10 cellular contexts compared by ENCODE assay signal in the genomic region with DNA sequence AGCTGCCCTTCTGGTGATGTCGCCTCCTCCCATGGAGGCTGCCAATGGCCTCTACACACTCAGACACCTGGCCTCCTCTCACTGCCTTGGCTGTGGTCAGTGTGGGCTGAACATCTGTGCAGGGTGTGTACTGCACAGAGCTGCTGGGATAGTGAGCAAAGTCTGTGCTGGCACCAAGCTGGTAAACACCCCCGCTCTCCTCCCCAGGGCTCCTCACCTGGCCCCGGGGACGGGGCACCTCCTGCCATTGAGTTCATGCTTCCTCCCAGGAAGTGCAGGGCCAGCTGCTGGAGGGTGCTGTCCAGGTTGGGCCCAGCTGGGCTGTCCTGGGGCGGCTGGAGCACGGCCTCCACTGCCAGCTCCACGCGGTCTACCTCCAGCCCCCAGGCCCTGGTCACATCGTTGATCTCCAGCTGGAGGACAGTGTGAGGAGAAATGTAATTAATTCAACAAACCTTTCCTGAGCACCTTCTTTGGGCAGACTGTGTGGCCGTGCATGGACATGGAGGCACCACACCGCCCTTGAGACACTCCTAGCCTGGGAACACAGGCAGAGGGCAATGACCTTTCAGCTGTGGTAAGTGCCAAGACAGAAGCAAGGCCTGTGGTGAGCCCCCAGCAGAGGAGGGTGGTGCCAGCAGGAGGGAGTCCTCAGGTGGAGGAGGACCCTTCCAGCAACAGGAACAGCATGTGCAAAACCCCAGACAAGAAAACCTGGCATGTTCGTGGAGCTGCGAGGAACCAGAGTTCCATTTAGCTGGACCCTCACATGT. TPM values are rescaled to one million over a fixed set of nuclear protein-coding genes. Genes with fewer than 3 reads are reported as not detected.
DNase-seq lines count a peak whose midpoint lies in the region; ATAC-seq and TF ChIP-seq lines count a peak whose summit lies in the region.
"Had no signal": no experiment of that assay in that cellular context is flagged by ENCODE, and none has a peak within 500 bp of the region (broad histone marks: within the 10 kb centered on the region; RNA-seq: fewer than 3 reads in every experiment).

No MANE protein-coding gene starts in this region.

- no peaks in the 10 kb centered on the region for H3K27me3 ChIP-seq in neuronal stem cell (ENCODE audit: control insufficient read depth in 3 of 3, insufficient read depth in 3 of 3, low read depth in 1 of 3, low read length in 3 of 3)

- no peak overlapping the region for H3K18ac ChIP-seq in neuronal stem cell (ENCODE audit: low read length)

- H2BK120ac ChIP-seq in neuronal stem cell (ENCODE audit: low read depth, low read length): no peak overlapping the region

- H4K8ac ChIP-seq in neuronal stem cell (ENCODE audit: low read depth, low read length): no peak overlapping the region

- H3K79me1 ChIP-seq in neuronal stem cell (ENCODE audit: low read depth, low read length): no peaks in the 10 kb centered on the region

- no peak overlapping the region for H3K4me3 Mint-ChIP-seq in T-helper 17 cell

- no peak overlapping the region for H3K27ac Mint-ChIP-seq in T-helper 17 cell

- no peak for ATAC-seq in T-helper 17 cell

- H2BK12ac ChIP-seq in neuronal stem cell (ENCODE audit: low read length): no peak overlapping the region

- no peak for TF ChIP-seq CTCF in choroid plexus epithelial cell (conservative IDR thresholded peaks at IDR 0.05; ENCODE audit: low read depth, low read length)

- H3K23ac ChIP-seq in neuronal stem cell (ENCODE audit: low read depth, low read length, poor library complexity): no peak overlapping the region

- H3K9me3 ChIP-seq in KOPT-K1 (ENCODE audit: insufficient read depth, low read length, poor library complexity, severe bottlenecking) (no peaks in the 10 kb centered on the region), neuronal stem cell (replicated peaks in 1 of 2; ENCODE audit: control insufficient read depth in 2 of 2, insufficient read depth in 1 of 2, low read depth in 1 of 2, low read length in 2 of 2) (no peaks in the 10 kb centered on the region), T-helper 17 cell (ENCODE audit: control insufficient read depth, low read length, poor library complexity, severe bottlenecking) (no peaks in the 10 kb centered on the region)

- no peak overlapping the region for H2AK5ac ChIP-seq in neuronal stem cell (ENCODE audit: low read depth, low read length)

- H3K36me3 ChIP-seq in KOPT-K1 (ENCODE audit: insufficient read depth, low read length): peaks cover 4% of the 10 kb centered on the region; the same call in 1 of the 2 replicates
- peaks cover 0 to 4% of the 10 kb centered on the region in 2 donors for H3K36me3 ChIP-seq in neuronal stem cell (replicated peaks in 1 of 2; ENCODE audit: control insufficient read depth in 2 of 2, insufficient read depth in 2 of 2, low read length in 2 of 2)

- peaks cover 3 to 5% of the 10 kb centered on the region in 2 donors for H3K4me1 ChIP-seq in neuronal stem cell (ENCODE audit: control insufficient read depth in 2 of 2, insufficient read depth in 1 of 2, low read depth in 1 of 2, low read length in 2 of 2)

- H3K9ac ChIP-seq in neuronal stem cell (ENCODE audit: low read depth, low read length, poor library complexity): peak overlapping the region; percentile 9

- H3K4me1 Mint-ChIP-seq in T-helper 17 cell: peaks cover 24% of the 10 kb centered on the region

- H2AFZ ChIP-seq in neuronal stem cell (ENCODE audit: low read length): no peak overlapping the region

- H3K4me3 ChIP-seq in choroid plexus epithelial cell (ENCODE audit: low read depth, low read length) (no peak overlapping the region), neuronal stem cell (ENCODE audit: low read length in 2 of 2) (peak overlapping the region in 1 of 2 donors; percentile 56)
- H3K4me3 ChIP-seq: SK-N-MC had no signal

- peak overlapping the region; percentile 81 for H3K27ac ChIP-seq in KOPT-K1 (ENCODE audit: low read depth, low read length, poor library complexity, severe bottlenecking)
- H3K27ac ChIP-seq in neuronal stem cell (replicated peaks; ENCODE audit: low read length): no peak overlapping the region
- H3K27ac ChIP-seq: SK-N-MC had no signal

- no peak overlapping the region for H2BK5ac ChIP-seq in neuronal stem cell (ENCODE audit: low read length)

- no peak overlapping the region for H4K91ac ChIP-seq in neuronal stem cell (ENCODE audit: low read depth, low read length, poor library complexity)

- peak overlapping the region; percentile 27 for H3K4ac ChIP-seq in neuronal stem cell (ENCODE audit: low read length)

- H3K14ac ChIP-seq in neuronal stem cell (ENCODE audit: low read length): no peak overlapping the region

- DNase-seq in COLO668 (lab: John Stamatoyannopoulos, UW; ENCODE audit: unreplicated experiment): peak; percentile 14
- peak; percentile 64 for DNase-seq in choroid plexus epithelial cell (ENCODE audit: low read depth)
- no peak for DNase-seq in neuronal stem cell (ENCODE audit: low spot score)
- DNase-seq in T-helper 17 cell: no peak
- no peak for DNase-seq in NCI-H345 (lab: John Stamatoyannopoulos, UW)
- no peak for DNase-seq in activated effector memory CD4-positive, alpha-beta T cell treated with Interleukin-2 at 50 U/mL for 16 hours
- no peak for DNase-seq in activated gamma-delta T cell (lab: John Stamatoyannopoulos, UW)
- DNase-seq: NCI-H2107 had no signal

- H3K36me3 Mint-ChIP-seq in T-helper 17 cell (ENCODE audit: low read depth): peaks cover 8% of the 10 kb centered on the region

- no peaks in the 10 kb centered on the region for H3K27me3 Mint-ChIP-seq in T-helper 17 cell

- no CpG with 5 or more reads among the region's 13 CpGs for WGBS in neuronal stem cell (ENCODE audit: extremely low coverage in 2 of 2, insufficient read length in 2 of 2, insufficient replicate concordance in 1 of 2), 2 donors

- no peak overlapping the region for H2BK15ac ChIP-seq in neuronal stem cell (ENCODE audit: low read length)

- no peak overlapping the region for H3K4me2 ChIP-seq in neuronal stem cell (ENCODE audit: insufficient read depth, low read length, poor library complexity, severe bottlenecking)

RNA-seq across cellular contexts. Expression of gene STOML1, which starts 6.8 kb away (rescaled TPM):
- polyA plus RNA-seq in neuronal stem cell (2013, experiment 1 of 2): 2.2 TPM
- 2.3 TPM for polyA plus RNA-seq in neuronal stem cell (2013, experiment 2 of 2)
- total RNA-seq in T-helper 17 cell: 1 to 10 TPM; 3.7 to 5.6 TPM

RNA-seq across cellular contexts. Expression of gene PML, which starts 9.2 kb away (rescaled TPM):
- 19.7 TPM for polyA plus RNA-seq in neuronal stem cell (2013, experiment 1 of 2)
- 20.5 TPM for polyA plus RNA-seq in neuronal stem cell (2013, experiment 2 of 2)
- 10 to 100 TPM; 47.6 to 52.6 TPM for total RNA-seq in T-helper 17 cell

RNA-seq across cellular contexts. Expression of gene LOXL1, which starts 59.0 kb away (rescaled TPM):
- polyA plus RNA-seq in neuronal stem cell (2013, experiment 1 of 2): 67.0 TPM
- polyA plus RNA-seq in neuronal stem cell (2013, experiment 2 of 2): 68.3 TPM
- 1 to 10 TPM; 2.9 to 8.4 TPM for total RNA-seq in T-helper 17 cell

Comparison
In these comparisons a context has a peak if more than half of its experiments do, and no peak if none do; other contexts are left out.
1. DNase-seq: peak in COLO668 (single experiment) and choroid plexus epithelial cell (single experiment); none in neuronal stem cell (single experiment), T-helper 17 cell (0 of 3), NCI-H345 (single experiment), activated effector memory CD4-positive, alpha-beta T cell treated with Interleukin-2 at 50 U/mL for 16 hours (single experiment) and activated gamma-delta T cell (single experiment).